Comparison of ENCODE assay signal across 16 cellular contexts in the genomic region with DNA sequence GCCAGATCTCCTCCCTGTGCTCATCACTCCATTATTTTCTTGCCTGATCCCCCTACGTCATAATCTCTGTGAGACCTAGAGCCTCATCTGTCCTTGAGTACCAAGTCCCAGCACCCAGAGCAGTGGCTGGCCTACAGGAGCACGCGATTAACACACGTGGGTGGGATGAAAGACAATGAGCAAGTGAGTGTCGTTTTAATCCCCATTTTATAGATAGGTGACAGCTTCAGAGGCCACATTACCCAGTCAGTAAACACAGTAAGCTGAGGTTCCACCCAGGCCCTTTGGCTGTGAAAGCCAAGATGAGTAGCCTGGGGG. TPM values are rescaled to one million over a fixed set of nuclear protein-coding genes. Genes with fewer than 3 reads are reported as not detected.
DNase-seq lines count a peak whose midpoint lies in the region; ATAC-seq, FAIRE-seq and TF ChIP-seq lines count a peak whose summit lies in the region.
"Had no signal": no experiment of that assay in that cellular context is flagged by ENCODE, and none has a peak within 500 bp of the region (broad histone marks: within the 10 kb centered on the region; RNA-seq: fewer than 3 reads in every experiment).

No MANE protein-coding gene starts in this region.

- no peak overlapping the region; the same call in 2 of the 3 replicates for H2BK15ac ChIP-seq in IMR-90 (ENCODE audit: low read depth, low read length)

- H3K9ac ChIP-seq in IMR-90 (ENCODE audit: low read depth, low read length), result no peak overlapping the region

- H3K4ac ChIP-seq in IMR-90 (ENCODE audit: low read depth, low read length), result peak overlapping the region; percentile 5; the same call in 1 of the 2 replicates

- TF ChIP-seq CTCF in A549 (IDR thresholded peaks at IDR 0.05) (no peak), IMR-90 (conservative IDR thresholded peaks at IDR 0.05; ENCODE audit: low read depth, low read length) (no peak), foreskin fibroblast (IDR thresholded peaks at IDR 0.05; ENCODE audit: low read depth, low read length) (no peak)

- DNase-seq in A549 (ENCODE audit: low read depth in 1 of 2, low spot score in 1 of 2), result no peak
- peak; percentile 56 for DNase-seq in IMR-90
- no peak for DNase-seq in epithelial cell of prostate (ENCODE audit: low read depth, low spot score)
- DNase-seq in stimulated activated CD4-positive, alpha-beta T cell treated with anti-CD3 and anti-CD28 coated beads, Interleukin-4, amount 100 ng/mL, for 24 hours, result no peak
- DNase-seq in foreskin fibroblast, result no peak
- DNase-seq: activated CD4-positive, alpha-beta T cell treated with anti-CD3 and anti-CD28 coated beads for 36 hours; activated naive CD4-positive, alpha-beta T cell treated with anti-CD3 and anti-CD28 coated beads for 36 hours; colonic mucosa; EL; NCI-H1092; NCI-H748 treated with DMSO at 0.1 percent for 48 hours; nucleus accumbens; T1000 had no signal

- intact Hi-C loops in IMR-90 (cut with micrococcal nuclease), result no loop called here

- TF ChIP-seq RAD21 in A549 (conservative IDR thresholded peaks at IDR 0.05 in 1 of 2, IDR thresholded peaks at IDR 0.05 in 1 of 2) (no peak), IMR-90 (IDR thresholded peaks at IDR 0.05; ENCODE audit: low read length) (no peak)

- H2AK9ac ChIP-seq in IMR-90 (replicated peaks; ENCODE audit: low read depth, low read length, poor library complexity), result peak overlapping the region; percentile 5

- H3K23ac ChIP-seq in IMR-90 (ENCODE audit: low read depth, low read length), result no peak overlapping the region

- H3K9me1 ChIP-seq in IMR-90 (ENCODE audit: insufficient read depth, low read length), result peaks cover 11% of the 10 kb centered on the region

- no peak overlapping the region for H2AFZ ChIP-seq in IMR-90 (replicated peaks; ENCODE audit: low read length, poor library complexity)

- peaks cover 4% of the 10 kb centered on the region for H4K20me1 ChIP-seq in IMR-90 (ENCODE audit: insufficient read depth, low read length)

- H3K27ac ChIP-seq in A549 (peak overlapping the region in 1 of 2 experiments; percentile 93; a peak in 4 of 6 replicates), IMR-90 (ENCODE audit: insufficient read depth, low read length) (no peak overlapping the region), epithelial cell of prostate (peak overlapping the region; percentile 96)
- H3K27ac ChIP-seq: colonic mucosa had no signal

- H3K4me1 ChIP-seq in A549, result peaks cover 41% of the 10 kb centered on the region
- H3K4me1 ChIP-seq in IMR-90 (ENCODE audit: control insufficient read depth, insufficient read depth, low read length), result peaks cover 12% of the 10 kb centered on the region
- H3K4me1 ChIP-seq: colonic mucosa had no signal

- ATAC-seq in A549 (no peak), IMR-90 (ENCODE audit: low read depth) (no peak), HG02981 (IDR thresholded peaks at IDR 0.05; ENCODE audit: unreplicated experiment) (no peak)
- ATAC-seq: activated CD4-positive, alpha-beta T cell treated with anti-CD3 and anti-CD28 coated beads for 36 hours; left lobe of liver had no signal

- H4K5ac ChIP-seq in IMR-90 (ENCODE audit: low read depth, low read length), result no peak overlapping the region

- no peak overlapping the region for H3K56ac ChIP-seq in IMR-90 (ENCODE audit: extremely low read depth, insufficient read depth, low read length)

- no peak overlapping the region for H2BK5ac ChIP-seq in IMR-90 (ENCODE audit: low read depth, low read length, poor library complexity, severe bottlenecking)

- peaks cover 8% of the 10 kb centered on the region for H3K36me3 ChIP-seq in IMR-90 (ENCODE audit: control insufficient read depth, insufficient read depth, low read length)
- H3K36me3 ChIP-seq: colonic mucosa had no signal

- no peak overlapping the region for H2BK120ac ChIP-seq in IMR-90 (ENCODE audit: low read depth, low read length)

- H2AK5ac ChIP-seq in IMR-90 (ENCODE audit: low read depth, low read length), result peak overlapping the region; percentile 41; the same call in 1 of the 2 replicates

- BruUV-seq in IMR-90 (replicated peaks; lab: Mats Ljungman, UMichigan), result no TSS peak

- no peaks in the 10 kb centered on the region; a peak in 2 of 4 replicates for H3K79me1 ChIP-seq in IMR-90 (ENCODE audit: low read depth in 1 of 2, low read length in 2 of 2)

- CTCF ChIA-PET in A549 (lab: Yijun Ruan, JAX) (interaction anchor here (1.0 to 14.8 kb wide), 7 partner anchors 9 to 331 kb away, joined by 3 to 182 read pairs (median 7); no protein-coding TSS in a partner anchor), IMR-90 (lab: Yijun Ruan, JAX) (interaction anchor here (1.8 kb wide), 1 partner anchor 10 kb away, joined by 7 read pairs; no protein-coding TSS in a partner anchor)

- in situ Hi-C loops in IMR-90 (cut with MboI; ENCODE audit: low sequenced_read_pairs), result no loop called here

- no peak for TF ChIP-seq POLR2A in A549 (IDR thresholded peaks at IDR 0.05; ENCODE audit: low read length)
- no peak for TF ChIP-seq POLR2A in IMR-90 (IDR thresholded peaks at IDR 0.05; ENCODE audit: low read depth, low read length)

- dilution Hi-C loops in IMR-90 (cut with HindIII; ENCODE audit: low sequenced_read_pairs, unreplicated experiment), result no loop called here

- H4K91ac ChIP-seq in IMR-90 (ENCODE audit: insufficient read depth, low read depth, low read length), result no peak overlapping the region

- 68% methylated on average over 5 of the region's 5 CpGs for WGBS in A549 (ENCODE audit: missing lambda C conversion rate)
- no CpG with 5 or more reads among the region's 5 CpGs for WGBS in IMR-90 (ENCODE audit: extremely low coverage in 2 of 2, insufficient read length in 1 of 2), 2 experiments

- no peaks in the 10 kb centered on the region for H3K9me3 ChIP-seq in A549
- no peaks in the 10 kb centered on the region for H3K9me3 ChIP-seq in IMR-90 (ENCODE audit: control insufficient read depth, insufficient read depth, low read length)
- H3K9me3 ChIP-seq: colonic mucosa had no signal

- POLR2A ChIA-PET in A549 (lab: Yijun Ruan, JAX), result interaction anchor here (0.8 to 1.1 kb wide), 2 partner anchors 29 to 331 kb away, joined by 3 to 5 read pairs; a partner anchor contains a TSS
- POLR2A ChIA-PET in IMR-90 (lab: Charles Lee; ENCODE audit: unreplicated experiment), result no interaction called here

- TF ChIP-seq EP300 in A549 (IDR thresholded peaks at IDR 0.05), result no peak

- H3K14ac ChIP-seq in IMR-90 (replicated peaks; ENCODE audit: low read depth, low read length), result peak overlapping the region; percentile 27; the same call in 1 of the 2 replicates

- no peak for FAIRE-seq in A549 (lab: Jason Lieb, UNC)
- FAIRE-seq: RCC 7860 had no signal

- H3K4me2 ChIP-seq in A549 (peak overlapping the region; percentile 27; the same call in 1 of the 3 replicates), IMR-90 (ENCODE audit: low read depth, low read length) (no peak overlapping the region)

- H4K8ac ChIP-seq in IMR-90 (ENCODE audit: low read depth in 2 of 2, low read length in 2 of 2), result no peak overlapping the region; a peak in 1 of 4 replicates

- H3K27me3 ChIP-seq in IMR-90 (ENCODE audit: control insufficient read depth, insufficient read depth, low read length), result no peaks in the 10 kb centered on the region
- H3K27me3 ChIP-seq: colonic mucosa had no signal

- H3K18ac ChIP-seq in IMR-90 (ENCODE audit: low read depth, low read length), result no peak overlapping the region

- H3K4me3 ChIP-seq in A549 (no peak overlapping the region), IMR-90 (ENCODE audit: insufficient read depth, low read depth, low read length) (no peak overlapping the region), foreskin fibroblast (ENCODE audit: low read depth in 1 of 2, low read length in 2 of 2) (no peak overlapping the region)
- H3K4me3 ChIP-seq: colonic mucosa had no signal

- H2BK20ac ChIP-seq in IMR-90 (ENCODE audit: low read depth, low read length), result 0 out of 2 replicates have a peak overlapping the region, but pooled peaks have one; percentile 1

RNA-seq across cellular contexts. Expression of a gene that starts 17.3 kb away (rescaled TPM):
- polyA plus RNA-seq in A549 (2011; rRNA removed), result 29.0 and 43.4 TPM in 2 replicates
- 24.6 and 35.4 TPM in 2 replicates for polyA plus RNA-seq in A549 (2012; cell fraction: cytosol; rRNA removed)
- 24.0 and 24.5 TPM in 2 replicates for polyA plus RNA-seq in A549 (2012; cell fraction: nucleus; rRNA removed)
- 35.3 to 39.0 TPM (median 38.7 TPM) in 3 replicates for polyA plus RNA-seq in A549 (2017; fragmentation: RNase III; extraction: RNeasy Plus Mini Kit Qiagen cat#74134 plus additional on column Dnase treatment)
- polyA minus RNA-seq in A549 (2011; rRNA and poly(A)+ RNA removed), result 49.5 and 60.3 TPM in 2 replicates
- total RNA-seq in IMR-90 (2012; rRNA removed), result 16.7 and 21.3 TPM in 2 replicates
- 17.4 and 18.0 TPM in 2 replicates for polyA plus RNA-seq in IMR-90 (2012; rRNA removed)
- 11.0 TPM in 2 replicates for polyA plus RNA-seq in IMR-90 (2012; cell fraction: cytosol; rRNA removed)
- 6.4 and 11.4 TPM in 2 replicates for polyA plus RNA-seq in IMR-90 (2012; cell fraction: nucleus; rRNA removed; ENCODE audit: low replicate concordance)

RNA-seq across cellular contexts. Expression of a gene that starts 17.7 kb away (rescaled TPM):
- polyA plus RNA-seq in A549 (2011; rRNA removed) (32.5 and 38.0 TPM in 2 replicates), A549 (2017; fragmentation: RNase III; extraction: RNeasy Plus Mini Kit Qiagen cat#74134 plus additional on column Dnase treatment) (41.3 to 42.8 TPM (median 42.4 TPM) in 3 replicates), IMR-90 (2012; rRNA removed) (40.7 and 41.4 TPM in 2 replicates)
- 67.0 and 71.6 TPM in 2 replicates for polyA plus RNA-seq in A549 (2012; cell fraction: cytosol; rRNA removed)
- 134 and 137 TPM in 2 replicates for polyA plus RNA-seq in A549 (2012; cell fraction: nucleus; rRNA removed)
- polyA minus RNA-seq in A549 (2011; rRNA and poly(A)+ RNA removed), result 29.5 and 34.7 TPM in 2 replicates
- 20.0 and 20.1 TPM in 2 replicates for total RNA-seq in IMR-90 (2012; rRNA removed)
- polyA plus RNA-seq in IMR-90 (2012; cell fraction: cytosol; rRNA removed), result 39.1 and 45.7 TPM in 2 replicates
- 112 and 183 TPM in 2 replicates for polyA plus RNA-seq in IMR-90 (2012; cell fraction: nucleus; rRNA removed; ENCODE audit: low replicate concordance)

RNA-seq across cellular contexts. Expression of a gene that starts 28.9 kb away (rescaled TPM):
- 66.8 and 67.6 TPM in 2 replicates for polyA plus RNA-seq in A549 (2011; rRNA removed)
- polyA plus RNA-seq in A549 (2012; cell fraction: cytosol; rRNA removed), result 73.1 and 83.9 TPM in 2 replicates
- polyA plus RNA-seq in A549 (2012; cell fraction: nucleus; rRNA removed), result 31.2 and 35.8 TPM in 2 replicates
- 45.3 to 49.3 TPM (median 45.6 TPM) in 3 replicates for polyA plus RNA-seq in A549 (2017; fragmentation: RNase III; extraction: RNeasy Plus Mini Kit Qiagen cat#74134 plus additional on column Dnase treatment)
- 20.0 and 30.6 TPM in 2 replicates for polyA minus RNA-seq in A549 (2011; rRNA and poly(A)+ RNA removed)
- total RNA-seq in IMR-90 (2012; rRNA removed), result 37.5 and 38.9 TPM in 2 replicates
- polyA plus RNA-seq in IMR-90 (2012; rRNA removed), result 93.5 and 99.7 TPM in 2 replicates
- 67.9 and 73.4 TPM in 2 replicates for polyA plus RNA-seq in IMR-90 (2012; cell fraction: cytosol; rRNA removed)
- 21.7 and 25.2 TPM in 2 replicates for polyA plus RNA-seq in IMR-90 (2012; cell fraction: nucleus; rRNA removed; ENCODE audit: low replicate concordance)

RNA-seq across cellular contexts. Expression of a gene that starts 29.1 kb away (rescaled TPM):
- polyA plus RNA-seq in A549 (2011; rRNA removed), result 55.3 and 61.9 TPM in 2 replicates
- 34.1 and 39.2 TPM in 2 replicates for polyA plus RNA-seq in A549 (2012; cell fraction: cytosol; rRNA removed)
- polyA plus RNA-seq in A549 (2012; cell fraction: nucleus; rRNA removed), result 46.7 and 55.5 TPM in 2 replicates
- polyA plus RNA-seq in A549 (2017; fragmentation: RNase III; extraction: RNeasy Plus Mini Kit Qiagen cat#74134 plus additional on column Dnase treatment), result 53.9 to 63.2 TPM (median 60.1 TPM) in 3 replicates
- 41.6 and 46.1 TPM in 2 replicates for polyA minus RNA-seq in A549 (2011; rRNA and poly(A)+ RNA removed)
- 118 TPM in 2 replicates for total RNA-seq in IMR-90 (2012; rRNA removed)
- 124 and 146 TPM in 2 replicates for polyA plus RNA-seq in IMR-90 (2012; rRNA removed)
- polyA plus RNA-seq in IMR-90 (2012; cell fraction: cytosol; rRNA removed), result 69.6 and 69.8 TPM in 2 replicates
- 168 and 324 TPM in 2 replicates for polyA plus RNA-seq in IMR-90 (2012; cell fraction: nucleus; rRNA removed; ENCODE audit: low replicate concordance)

RNA-seq across cellular contexts. Expression of a gene that starts 35.4 kb away (rescaled TPM):
- 14.5 and 14.9 TPM in 2 replicates for polyA plus RNA-seq in A549 (2011; rRNA removed)
- polyA plus RNA-seq in A549 (2012; cell fraction: cytosol; rRNA removed), result 26.6 and 34.7 TPM in 2 replicates
- 47.8 and 63.4 TPM in 2 replicates for polyA plus RNA-seq in A549 (2012; cell fraction: nucleus; rRNA removed)
- 26.1 to 27.0 TPM (median 26.4 TPM) in 3 replicates for polyA plus RNA-seq in A549 (2017; fragmentation: RNase III; extraction: RNeasy Plus Mini Kit Qiagen cat#74134 plus additional on column Dnase treatment)
- polyA minus RNA-seq in A549 (2011; rRNA and poly(A)+ RNA removed), result 33.1 and 34.8 TPM in 2 replicates
- total RNA-seq in IMR-90 (2012; rRNA removed), result 9.2 and 9.7 TPM in 2 replicates
- polyA plus RNA-seq in IMR-90 (2012; rRNA removed), result 13.7 and 14.8 TPM in 2 replicates
- 11.7 and 14.4 TPM in 2 replicates for polyA plus RNA-seq in IMR-90 (2012; cell fraction: cytosol; rRNA removed)
- polyA plus RNA-seq in IMR-90 (2012; cell fraction: nucleus; rRNA removed; ENCODE audit: low replicate concordance), result 10.3 and 25.2 TPM in 2 replicates
